8 cellular contexts compared by ENCODE assay signal in the genomic region with DNA sequence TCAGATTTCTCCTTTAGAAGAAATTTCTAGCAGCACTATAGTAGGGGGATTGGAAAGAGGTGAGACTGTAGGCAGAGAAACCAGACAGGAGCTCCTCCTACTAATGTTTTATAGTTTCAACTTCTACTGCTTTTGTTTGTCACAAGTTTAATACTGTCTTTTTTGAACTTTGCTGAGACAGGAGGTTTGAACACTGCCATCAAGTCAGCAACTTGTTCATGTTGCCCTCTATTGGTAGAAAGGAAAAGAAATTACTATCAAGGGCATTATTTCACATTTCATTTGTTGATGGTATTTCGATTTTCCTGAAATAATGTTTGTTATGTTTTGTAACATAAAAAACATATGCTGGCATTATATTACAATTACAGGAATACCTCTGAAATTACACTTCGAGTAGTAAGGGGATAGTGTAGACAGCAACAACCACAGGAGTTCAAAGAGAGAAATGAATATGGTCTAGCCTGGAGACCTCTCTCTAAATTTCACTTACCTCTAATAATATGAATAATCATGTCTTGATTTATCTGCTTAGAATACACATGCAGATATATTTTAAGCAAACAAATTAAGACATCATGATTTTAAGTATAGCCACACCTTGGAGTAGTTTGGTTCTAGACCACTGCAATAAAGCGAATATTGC. TPM values are rescaled to one million over a fixed set of nuclear protein-coding genes. Genes with fewer than 3 reads are reported as not detected.
A peak's percentile ranks its signal among the peaks of the same experiment; 100 is the strongest.
DNase-seq lines count a peak whose midpoint lies in the region; ATAC-seq, FAIRE-seq and TF ChIP-seq lines count a peak whose summit lies in the region.

No MANE protein-coding gene starts in this region.

- peak; percentile 72 for TF ChIP-seq CTCF in D721Med (IDR thresholded peaks at IDR 0.05; ENCODE audit: insufficient read depth, missing control alignments)

- H3K27me3 Mint-ChIP-seq in memory B cell: no peaks in the 10 kb centered on the region
- H3K27me3 Mint-ChIP-seq in activated T-helper 2 cell treated with anti-CD3 and anti-CD28 coated beads, Interferon-gamma antibody, Interleukin-2, Interleukin-4, amounts not matched to agents 10 μg/mL and 5 μg/mL and 100 μg/mL, durations not matched to agents 14 hours and 24 hours and 36 hours (ENCODE audit: low read depth): peaks cover 4% of the 10 kb centered on the region

- H3K27ac Mint-ChIP-seq in memory B cell: no peak overlapping the region
- H3K27ac Mint-ChIP-seq in activated T-helper 2 cell treated with anti-CD3 and anti-CD28 coated beads, Interferon-gamma antibody, Interleukin-2, Interleukin-4, amounts not matched to agents 10 μg/mL and 5 μg/mL and 100 μg/mL, durations not matched to agents 14 hours and 24 hours and 36 hours: no peak overlapping the region

- H3K36me3 Mint-ChIP-seq in memory B cell: no peaks in the 10 kb centered on the region
- H3K36me3 Mint-ChIP-seq in activated T-helper 2 cell treated with anti-CD3 and anti-CD28 coated beads, Interferon-gamma antibody, Interleukin-2, Interleukin-4, amounts not matched to agents 10 μg/mL and 5 μg/mL and 100 μg/mL, durations not matched to agents 14 hours and 24 hours and 36 hours (ENCODE audit: low read depth): no peaks in the 10 kb centered on the region

- DNase-seq in D721Med (ENCODE audit: insufficient read length, low spot score): no peak
- DNase-seq in NCI-H460 (ENCODE audit: extremely low read depth, low read depth): peak; percentile 44
- peak; percentile 63 for DNase-seq in dedifferentiated amniotic fluid mesenchymal stem cell (ENCODE audit: extremely low spot score)
- no peak for DNase-seq in memory B cell (ENCODE audit: low spot score in 2 of 2)
- DNase-seq in activated T-helper 2 cell treated with anti-CD3 and anti-CD28 coated beads, Interferon-gamma antibody, Interleukin-2, Interleukin-4, amounts not matched to agents 10 μg/mL and 5 μg/mL and 100 μg/mL, durations not matched to agents 14 hours and 24 hours and 36 hours (ENCODE audit: low spot score): no peak
- no peak for DNase-seq in NCI-H2107 treated with DMSO at 0.1 percent for 48 hours (lab: John Stamatoyannopoulos, UW; ENCODE audit: unreplicated experiment)
- no peak for DNase-seq in activated CD8-positive, alpha-beta memory T cell treated with anti-CD3 and anti-CD28 coated beads, Interleukin-2, amount 50 U/mL, for 4 hours

- ATAC-seq in GM21529 (IDR thresholded peaks at IDR 0.05; ENCODE audit: unreplicated experiment) (peak; percentile 70), memory B cell (ENCODE audit: low read depth) (peak; percentile 63)

- no peaks in the 10 kb centered on the region for H3K4me1 Mint-ChIP-seq in memory B cell
- peaks cover 5% of the 10 kb centered on the region for H3K4me1 Mint-ChIP-seq in activated T-helper 2 cell treated with anti-CD3 and anti-CD28 coated beads, Interferon-gamma antibody, Interleukin-2, Interleukin-4, amounts not matched to agents 10 μg/mL and 5 μg/mL and 100 μg/mL, durations not matched to agents 14 hours and 24 hours and 36 hours (ENCODE audit: low read depth)

- no peaks in the 10 kb centered on the region for H3K9me3 Mint-ChIP-seq in memory B cell
- no peaks in the 10 kb centered on the region for H3K9me3 Mint-ChIP-seq in activated T-helper 2 cell treated with anti-CD3 and anti-CD28 coated beads, Interferon-gamma antibody, Interleukin-2, Interleukin-4, amounts not matched to agents 10 μg/mL and 5 μg/mL and 100 μg/mL, durations not matched to agents 14 hours and 24 hours and 36 hours

- intact Hi-C loops in activated T-helper 2 cell treated with anti-CD3 and anti-CD28 coated beads, Interferon-gamma antibody, Interleukin-2, Interleukin-4, amounts not matched to agents 10 μg/mL and 5 μg/mL and 100 μg/mL, durations not matched to agents 14 hours and 24 hours and 36 hours (cut with micrococcal nuclease): loop anchor here (1.0 to 2.0 kb wide), 2 partner anchors 23 to 163 kb away; a partner anchor contains a TSS

- FAIRE-seq in D721Med (lab: Jason Lieb, UNC): no peak

- H3K4me3 Mint-ChIP-seq in memory B cell: no peak overlapping the region
- no peak overlapping the region for H3K4me3 Mint-ChIP-seq in activated T-helper 2 cell treated with anti-CD3 and anti-CD28 coated beads, Interferon-gamma antibody, Interleukin-2, Interleukin-4, amounts not matched to agents 10 μg/mL and 5 μg/mL and 100 μg/mL, durations not matched to agents 14 hours and 24 hours and 36 hours (ENCODE audit: low read depth)

RNA-seq across cellular contexts. Expression of a gene that starts 12.4 kb away (rescaled TPM):
- 51.9 and 58.0 TPM in 2 replicates for total RNA-seq in NCI-H460 (2014; rRNA removed; shearing (Covaris generic))
- polyA plus RNA-seq in NCI-H460 (2014; cell fraction: nucleus; rRNA removed): 61.3 and 98.8 TPM in 2 replicates
- total RNA-seq in activated T-helper 2 cell treated with anti-CD3 and anti-CD28 coated beads, Interferon-gamma antibody, Interleukin-2, Interleukin-4, amounts not matched to agents 10 μg/mL and 5 μg/mL and 100 μg/mL, durations not matched to agents 14 hours and 24 hours and 36 hours: 19.0 and 19.8 TPM in 2 replicates

Comparison
In these comparisons a context has a peak if more than half of its experiments do, and no peak if none do; other contexts are left out.
1. DNase-seq: peak in NCI-H460 (single experiment) and dedifferentiated amniotic fluid mesenchymal stem cell (single experiment); none in D721Med (single experiment), memory B cell (0 of 2), activated T-helper 2 cell treated with anti-CD3 and anti-CD28 coated beads, Interferon-gamma antibody, Interleukin-2, Interleukin-4, amounts not matched to agents 10 μg/mL and 5 μg/mL and 100 μg/mL, durations not matched to agents 14 hours and 24 hours and 36 hours (single experiment), NCI-H2107 treated with DMSO at 0.1 percent for 48 hours (single experiment) and activated CD8-positive, alpha-beta memory T cell treated with anti-CD3 and anti-CD28 coated beads, Interleukin-2, amount 50 U/mL, for 4 hours (single experiment).